ENCODE assay signal across 24 cellular contexts in genomic region chr1:1145547-1145914, GRCh38. TPM values are rescaled to one million over a fixed set of nuclear protein-coding genes. Genes with fewer than 3 reads are reported as not detected.
DNase-seq lines count a peak whose midpoint lies in the region; ATAC-seq and TF ChIP-seq lines count a peak whose summit lies in the region.
"Had no signal": no experiment of that assay in that cellular context is flagged by ENCODE, and none has a peak within 500 bp of the region (broad histone marks: within the 10 kb centered on the region; RNA-seq: fewer than 3 reads in every experiment).

No MANE protein-coding gene starts in this region.

- no peaks in the 10 kb centered on the region for H3K36me3 Mint-ChIP-seq in activated naive CD4-positive, alpha-beta T cell treated with anti-CD3 and anti-CD28 coated beads for 36 hours (ENCODE audit: low read depth)
- no peaks in the 10 kb centered on the region for H3K36me3 Mint-ChIP-seq in activated B cell treated with CpG ODN at 0.5 μM for 24 hours (ENCODE audit: low read depth)
- H3K36me3 Mint-ChIP-seq: activated naive CD4-positive, alpha-beta T cell treated with anti-CD3 and anti-CD28 coated beads, Interleukin-2, amount 50 U/mL, for 72 hours; CD14-positive monocyte had no signal

- H3K4me3 ChIP-seq in colonic mucosa = no peak overlapping the region
- no peak overlapping the region for H3K4me3 ChIP-seq in stomach
- no peak overlapping the region for H3K4me3 ChIP-seq in left ventricle myocardium inferior
- H3K4me3 ChIP-seq: thoracic aorta had no signal

- intact Hi-C loops in activated naive CD4-positive, alpha-beta T cell treated with anti-CD3 and anti-CD28 coated beads for 36 hours (cut with micrococcal nuclease) = loop anchor here (2.0 kb wide), 1 partner anchor 63 kb away; no protein-coding TSS in a partner anchor
- intact Hi-C loops in activated B cell treated with CpG ODN at 0.5 μM for 24 hours (cut with micrococcal nuclease) (loop anchor here (2.0 kb wide), 1 partner anchor 25 kb away; no protein-coding TSS in a partner anchor), colonic mucosa (cut with DNase I) (no loop called here), stomach (cut with DNase I; ENCODE audit: low total_unique reads) (no loop called here), left ventricle myocardium inferior (cut with micrococcal nuclease) (no loop called here)

- ATAC-seq in activated B cell treated with CpG ODN at 0.5 μM for 24 hours (ENCODE audit: low read depth) (no peak), HG03280 (IDR thresholded peaks at IDR 0.05; ENCODE audit: unreplicated experiment) (no peak)
- ATAC-seq: activated naive CD4-positive, alpha-beta T cell treated with anti-CD3 and anti-CD28 coated beads, Interleukin-2, amount 50 U/mL, for 72 hours; left ventricle myocardium superior; Panc1 had no signal

- H3K36me3 ChIP-seq in colonic mucosa (no peaks in the 10 kb centered on the region), stomach (no peaks in the 10 kb centered on the region), left ventricle myocardium inferior (no peaks in the 10 kb centered on the region)
- H3K36me3 ChIP-seq: thoracic aorta had no signal

- H3K4me1 ChIP-seq in colonic mucosa (peaks cover 14% of the 10 kb centered on the region), stomach (peaks cover 28 to 62% (median 45%) of the 10 kb centered on the region in 4 donors), left ventricle myocardium inferior (no peaks in the 10 kb centered on the region)

- no peak for DNase-seq in activated naive CD4-positive, alpha-beta T cell treated with anti-CD3 and anti-CD28 coated beads for 36 hours
- no peak for DNase-seq in activated naive CD4-positive, alpha-beta T cell treated with Interleukin-2 at 50 U/mL for 16 hours
- no peak for DNase-seq in activated B cell treated with CpG ODN at 0.5 μM for 24 hours
- no peak for DNase-seq in colonic mucosa
- DNase-seq in stomach = no peak
- no peak for DNase-seq in NCI-H2196 (lab: John Stamatoyannopoulos, UW; ENCODE audit: unreplicated experiment)
- no peak for DNase-seq in left ventricle myocardium inferior
- DNase-seq: activated CD4-positive, alpha-beta T cell treated with anti-CD3 and anti-CD28 coated beads, Interleukin-2, amount 50 U/mL, for 4 hours; caudate nucleus; KG1; left ventricle myocardium superior; MV-4-11; NCI-H524 treated with DMSO at 0.1 percent for 48 hours; NK-92 treated with Interleukin-12 subunit alpha and Interleukin-12 subunit beta, amount 100 ng/mL, for 24 hours; stimulated activated CD4-positive, alpha-beta T cell treated with anti-CD3 and anti-CD28 coated beads, Interleukin-1b, Interleukin-23, amount 100 ng/mL, for 48 hours had no signal

- POLR2A ChIA-PET in activated B cell treated with CpG ODN at 0.5 μM for 24 hours (lab: Charles Lee) = no interaction called here

- TF ChIP-seq EP300 in stomach (IDR thresholded peaks at IDR 0.05) = no peak

- no peaks in the 10 kb centered on the region for H3K9me3 Mint-ChIP-seq in activated naive CD4-positive, alpha-beta T cell treated with anti-CD3 and anti-CD28 coated beads for 36 hours
- H3K9me3 Mint-ChIP-seq in activated B cell treated with CpG ODN at 0.5 μM for 24 hours = no peaks in the 10 kb centered on the region
- H3K9me3 Mint-ChIP-seq: activated naive CD4-positive, alpha-beta T cell treated with anti-CD3 and anti-CD28 coated beads, Interleukin-2, amount 50 U/mL, for 72 hours; CD14-positive monocyte had no signal

- 66 to 80% (median 69%) methylated on average over 7 to 9 of the region's 9 CpGs for WGBS in stomach, 5 donors

- H3K9ac ChIP-seq in colonic mucosa (ENCODE audit: low read depth in 2 of 2, low read length in 2 of 2) = peak overlapping the region; percentile 78 to 85

- no peak overlapping the region for H3K27ac Mint-ChIP-seq in activated naive CD4-positive, alpha-beta T cell treated with anti-CD3 and anti-CD28 coated beads for 36 hours
- H3K27ac Mint-ChIP-seq in activated B cell treated with CpG ODN at 0.5 μM for 24 hours = peak overlapping the region; percentile 65
- H3K27ac Mint-ChIP-seq: CD14-positive monocyte, progenitor cell of endocrine pancreas had no signal

- H3K27me3 ChIP-seq in colonic mucosa (no peaks in the 10 kb centered on the region), stomach (peaks cover 0 to 39% (median 0%) of the 10 kb centered on the region in 3 donors), left ventricle myocardium inferior (ENCODE audit: low read depth) (peaks cover 64% of the 10 kb centered on the region)

- peaks cover 20% of the 10 kb centered on the region for H3K4me1 Mint-ChIP-seq in activated naive CD4-positive, alpha-beta T cell treated with anti-CD3 and anti-CD28 coated beads for 36 hours (ENCODE audit: low read depth)
- H3K4me1 Mint-ChIP-seq in activated B cell treated with CpG ODN at 0.5 μM for 24 hours = peaks cover 35% of the 10 kb centered on the region

- H3K27ac ChIP-seq in colonic mucosa = peak overlapping the region; percentile 96
- peak overlapping the region; percentile 86 to 97 (median 89) for H3K27ac ChIP-seq in stomach
- H3K27ac ChIP-seq in left ventricle myocardium inferior (replicated peaks) = no peak overlapping the region
- H3K27ac ChIP-seq: thoracic aorta had no signal

- CTCF ChIA-PET in activated naive CD4-positive, alpha-beta T cell treated with anti-CD3 and anti-CD28 coated beads for 36 hours (lab: Charles Lee) = no interaction called here
- CTCF ChIA-PET in activated B cell treated with CpG ODN at 0.5 μM for 24 hours (lab: Charles Lee) = no interaction called here

- H3K9me3 ChIP-seq in colonic mucosa (no peaks in the 10 kb centered on the region), stomach (no peaks in the 10 kb centered on the region), left ventricle myocardium inferior (replicated peaks) (no peaks in the 10 kb centered on the region)
- H3K9me3 ChIP-seq: thoracic aorta had no signal

- no peaks in the 10 kb centered on the region for H3K27me3 Mint-ChIP-seq in activated naive CD4-positive, alpha-beta T cell treated with anti-CD3 and anti-CD28 coated beads for 36 hours (ENCODE audit: low read depth)
- no peaks in the 10 kb centered on the region for H3K27me3 Mint-ChIP-seq in activated B cell treated with CpG ODN at 0.5 μM for 24 hours

- H3K4me3 Mint-ChIP-seq in activated naive CD4-positive, alpha-beta T cell treated with anti-CD3 and anti-CD28 coated beads for 36 hours = peak overlapping the region; percentile 50
- H3K4me3 Mint-ChIP-seq in activated B cell treated with CpG ODN at 0.5 μM for 24 hours = no peak overlapping the region
- H3K4me3 Mint-ChIP-seq: CD14-positive monocyte had no signal

- no peak for TF ChIP-seq CTCF in activated B cell treated with CpG ODN at 0.5 μM for 24 hours (IDR thresholded peaks at IDR 0.05)
- TF ChIP-seq CTCF in colonic mucosa (IDR thresholded peaks at IDR 0.05) = no peak
- TF ChIP-seq CTCF in stomach (IDR thresholded peaks at IDR 0.05) = no peak
- no peak for TF ChIP-seq CTCF in left ventricle myocardium inferior (IDR thresholded peaks at IDR 0.05; ENCODE audit: borderline replicate concordance)

- no peak for TF ChIP-seq POLR2A in stomach (IDR thresholded peaks at IDR 0.05)

RNA-seq across cellular contexts. Expression of gene TTLL10, which starts 28.1 kb away (rescaled TPM):
- not detected for total RNA-seq in activated naive CD4-positive, alpha-beta T cell treated with anti-CD3 and anti-CD28 coated beads for 36 hours
- total RNA-seq in activated B cell treated with CpG ODN at 0.5 μM for 24 hours (0.16 TPM in 1 of 2 replicates, not detected in the other), colonic mucosa (1 to 10 TPM in 1 of 2 donors, under 1 TPM in 1; 0.64 to 2.3 TPM), stomach (1 to 10 TPM in 1 of 5 donors, not detected in 4; 6.4 TPM), left ventricle myocardium inferior (not detected)
- under 1 TPM in 2 of 3 donors, not detected in 1; 0.13 to 0.46 TPM for polyA plus RNA-seq in stomach
- total RNA-seq: activated naive CD4-positive, alpha-beta T cell treated with anti-CD3 and anti-CD28 coated beads, Interleukin-2, amount 50 U/mL, for 72 hours; astrocyte; dermis microvascular lymphatic vessel endothelial cell; H4; left ventricle myocardium superior; thoracic aorta had no signal

RNA-seq across cellular contexts. Expression of gene C1orf159, which starts 29.6 kb away (rescaled TPM):
- total RNA-seq in activated naive CD4-positive, alpha-beta T cell treated with anti-CD3 and anti-CD28 coated beads for 36 hours = 10 to 100 TPM; 14.9 to 18.6 TPM
- total RNA-seq in activated B cell treated with CpG ODN at 0.5 μM for 24 hours (20.8 and 26.5 TPM in 2 replicates), colonic mucosa (10 to 100 TPM; 18.9 to 36.0 TPM), stomach (10 to 100 TPM; 15.8 to 67.0 (median 33.8) TPM), left ventricle myocardium inferior (3.8 TPM)
- polyA plus RNA-seq in stomach = 10 to 100 TPM; 10.2 to 17.1 (median 12.8) TPM

Comparison
In these comparisons a context has a peak if more than half of its experiments do, and no peak if none do; other contexts are left out.
1. intact Hi-C loops: an anchor here in activated naive CD4-positive, alpha-beta T cell treated with anti-CD3 and anti-CD28 coated beads for 36 hours (2.0 kb wide) and activated B cell treated with CpG ODN at 0.5 μM for 24 hours (2.0 kb wide); none called in colonic mucosa, stomach and left ventricle myocardium inferior.